In genomic region chr2:233068762-233069418, GRCh38 we compare ENCODE assay signal across 25 cellular contexts. TPM values are rescaled to one million over a fixed set of nuclear protein-coding genes. Genes with fewer than 3 reads are reported as not detected.
DNase-seq lines count a peak whose midpoint lies in the region; ATAC-seq lines count a peak whose summit lies in the region.
"Had no signal": no experiment of that assay in that cellular context is flagged by ENCODE, and none has a peak within 500 bp of the region (broad histone marks: within the 10 kb centered on the region; RNA-seq: fewer than 3 reads in every experiment).

No MANE protein-coding gene starts in this region.

- peaks cover 5% of the 10 kb centered on the region for H3K9me3 Mint-ChIP-seq in T-helper 2 cell treated with Interferon-gamma antibody and Interleukin-4, amounts not matched to agents 5 μg/mL and 100 μg/mL, for 36 hours
- H3K9me3 Mint-ChIP-seq in central memory CD8-positive, alpha-beta T cell: peaks cover 5% of the 10 kb centered on the region

- peak overlapping the region; percentile 40 for H3K27ac ChIP-seq in Karpas-422 (ENCODE audit: low read length)
- H3K27ac ChIP-seq: breast epithelium, HL-60, uterus had no signal

- peak overlapping the region; percentile 4 for H3K4me2 ChIP-seq in Karpas-422 (ENCODE audit: low read depth, low read length, poor library complexity, severe bottlenecking)

- no peaks in the 10 kb centered on the region for H3K9me2 ChIP-seq in Karpas-422 (replicated peaks; ENCODE audit: insufficient read depth, low read length)

- H3K27ac Mint-ChIP-seq in T-helper 2 cell treated with Interferon-gamma antibody and Interleukin-4, amounts not matched to agents 5 μg/mL and 100 μg/mL, for 36 hours: peak overlapping the region; percentile 12
- peak overlapping the region; percentile 79 for H3K27ac Mint-ChIP-seq in central memory CD8-positive, alpha-beta T cell (ENCODE audit: low read depth)
- H3K27ac Mint-ChIP-seq: nephron had no signal

- H3K27me3 ChIP-seq in Karpas-422 (ENCODE audit: low read length): no peaks in the 10 kb centered on the region
- H3K27me3 ChIP-seq: breast epithelium, uterus had no signal

- no peak overlapping the region for H3K4me3 Mint-ChIP-seq in T-helper 2 cell treated with Interferon-gamma antibody and Interleukin-4, amounts not matched to agents 5 μg/mL and 100 μg/mL, for 36 hours
- H3K4me3 Mint-ChIP-seq in central memory CD8-positive, alpha-beta T cell: peak overlapping the region; percentile 60
- H3K4me3 Mint-ChIP-seq: nephron had no signal

- peaks cover 76% of the 10 kb centered on the region for H3K36me3 Mint-ChIP-seq in T-helper 2 cell treated with Interferon-gamma antibody and Interleukin-4, amounts not matched to agents 5 μg/mL and 100 μg/mL, for 36 hours (ENCODE audit: low read depth)
- peaks cover 43% of the 10 kb centered on the region for H3K36me3 Mint-ChIP-seq in central memory CD8-positive, alpha-beta T cell (ENCODE audit: insufficient read depth)

- H3K9ac ChIP-seq in Karpas-422 (ENCODE audit: low read length): no peak overlapping the region

- H2AFZ ChIP-seq in Karpas-422 (ENCODE audit: low read length): no peak overlapping the region

- no peaks in the 10 kb centered on the region for H3K9me3 ChIP-seq in Karpas-422 (ENCODE audit: low read length)
- H3K9me3 ChIP-seq: Caco-2, uterus had no signal

- no peak for DNase-seq in T-helper 2 cell treated with Interferon-gamma antibody and Interleukin-4, amounts not matched to agents 5 μg/mL and 100 μg/mL, for 36 hours (ENCODE audit: low spot score)
- DNase-seq in T-helper 2 cell (no peak), Karpas-422 (no peak), sciatic nerve (ENCODE audit: low spot score) (peak; percentile 13), HuH-7.5 (ENCODE audit: low spot score) (no peak)
- no peak for DNase-seq in central memory CD8-positive, alpha-beta T cell (ENCODE audit: low spot score in 2 of 2)
- DNase-seq: 8988T; activated CD4-positive, alpha-beta T cell treated with anti-CD3 and anti-CD28 coated beads for 4 hours; activated gamma-delta T cell treated with Interleukin-2 at 50 U/mL for 16 hours; Caco-2; effector CD8-positive, alpha-beta T cell; GF-D8; H7; NCI-H1694 treated with DMSO at 0.1 percent for 48 hours; NCI-H524; stimulated activated CD4-positive, alpha-beta T cell treated with anti-CD3 and anti-CD28 coated beads, Interleukin-2, amount 100 ng/mL, for 24 hours; stimulated activated CD8-positive, alpha-beta memory T cell treated with anti-CD3 and anti-CD28 coated beads, Interleukin-4, amount 100 ng/mL, for 48 hours; uterus had no signal

- peaks cover 93% of the 10 kb centered on the region for H3K79me2 ChIP-seq in Karpas-422 (ENCODE audit: low read length)

- ATAC-seq in central memory CD8-positive, alpha-beta T cell (replicated peaks; ENCODE audit: extremely low read depth, poor library complexity, severe bottlenecking): no peak
- ATAC-seq in sciatic nerve: peak; percentile 36
- no peak for ATAC-seq in GM18873 (IDR thresholded peaks at IDR 0.05; ENCODE audit: low FRiP score, unreplicated experiment)
- ATAC-seq in HG02588 (IDR thresholded peaks at IDR 0.05; ENCODE audit: unreplicated experiment): no peak

- H3K36me3 ChIP-seq in Karpas-422 (ENCODE audit: insufficient read depth, low read length): peaks cover 48% of the 10 kb centered on the region
- H3K36me3 ChIP-seq: breast epithelium, uterus had no signal

- intact Hi-C loops in sciatic nerve (cut with DNase I): no loop called here

- peaks cover 90% of the 10 kb centered on the region for H3K4me1 ChIP-seq in Karpas-422 (ENCODE audit: low read length)
- H3K4me1 ChIP-seq: breast epithelium, Caco-2, uterus had no signal

- H3K4me3 ChIP-seq in Karpas-422 (ENCODE audit: low read length): no peak overlapping the region
- H3K4me3 ChIP-seq: breast epithelium, uterus had no signal

- H3K27me3 Mint-ChIP-seq in T-helper 2 cell treated with Interferon-gamma antibody and Interleukin-4, amounts not matched to agents 5 μg/mL and 100 μg/mL, for 36 hours (ENCODE audit: low read depth): no peaks in the 10 kb centered on the region
- no peaks in the 10 kb centered on the region for H3K27me3 Mint-ChIP-seq in central memory CD8-positive, alpha-beta T cell

- H3K4me1 Mint-ChIP-seq in T-helper 2 cell treated with Interferon-gamma antibody and Interleukin-4, amounts not matched to agents 5 μg/mL and 100 μg/mL, for 36 hours (ENCODE audit: low read depth): peaks cover 42% of the 10 kb centered on the region
- peaks cover 61% of the 10 kb centered on the region for H3K4me1 Mint-ChIP-seq in central memory CD8-positive, alpha-beta T cell
- H3K4me1 Mint-ChIP-seq: nephron had no signal

- peaks cover 23% of the 10 kb centered on the region for H4K20me1 ChIP-seq in Karpas-422 (ENCODE audit: insufficient read depth, low read depth, low read length)

RNA-seq across cellular contexts. Expression of gene INPP5D, which starts 8.7 kb away (rescaled TPM):
- total RNA-seq in Karpas-422 (2014; rRNA removed; shearing (Covaris generic); ENCODE audit: low replicate concordance): 145 and 155 TPM in 2 replicates
- total RNA-seq in sciatic nerve: 56.3 TPM
- total RNA-seq: Caco-2 had no signal

RNA-seq across cellular contexts. Expression of gene NEU2, which starts 36.4 kb away (rescaled TPM):
- not detected in 2 replicates for total RNA-seq in Karpas-422 (2014; rRNA removed; shearing (Covaris generic); ENCODE audit: low replicate concordance)
- not detected for total RNA-seq in sciatic nerve
- total RNA-seq: breast epithelium; Caco-2; fibroblast of villous mesenchyme; H7; T-helper 2 cell treated with Interferon-gamma antibody and Interleukin-4, amounts not matched to agents 100 ng/mL and 5 ng/mL, for 36 hours; uterus had no signal

RNA-seq across cellular contexts. Expression of gene NGEF, which starts 55.8 kb away (rescaled TPM):
- not detected in 2 replicates for total RNA-seq in Karpas-422 (2014; rRNA removed; shearing (Covaris generic); ENCODE audit: low replicate concordance)
- 17.5 TPM for total RNA-seq in sciatic nerve
- total RNA-seq: T-helper 2 cell treated with Interferon-gamma antibody and Interleukin-4, amounts not matched to agents 100 ng/mL and 5 ng/mL, for 36 hours had no signal

Comparison
In these comparisons a context has a peak if more than half of its experiments do, and no peak if none do; other contexts are left out.
1. RNA of gene NGEF, which starts 55.8 kb away (total RNA-seq): 17.5 TPM in sciatic nerve (single experiment); not detected in Karpas-422; every median in the first group is over 10 times any median in the second.